In the genomic region with DNA sequence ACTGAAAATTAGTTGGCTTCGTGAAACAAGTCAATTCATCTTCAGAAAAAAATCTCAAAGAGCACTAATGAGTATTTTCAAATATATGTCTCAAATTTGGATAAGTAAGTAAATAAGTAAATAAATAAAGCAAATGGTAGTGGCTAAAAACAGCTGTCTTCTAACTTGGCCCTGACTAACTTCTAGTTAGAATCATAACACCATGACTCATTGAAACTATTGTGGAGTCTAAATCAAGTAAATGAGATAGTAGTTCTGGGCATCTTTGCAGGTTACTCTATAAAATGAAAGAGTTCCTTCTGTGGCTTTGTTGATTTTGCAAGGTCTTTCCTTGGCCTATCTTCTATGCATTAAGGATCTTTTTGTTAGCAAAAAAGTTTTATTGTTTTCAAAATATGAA, we compare ENCODE assay signal across 19 cellular contexts.
"Had no signal": no experiment of that assay in that cellular context is flagged by ENCODE, and none has a peak within 500 bp of the region (broad histone marks: within the 10 kb centered on the region; RNA-seq: fewer than 3 reads in every experiment).

No MANE protein-coding gene starts in this region.

- H3K27me3 ChIP-seq: colonic mucosa, neural progenitor cell, ovary, sigmoid colon, upper lobe of right lung had no signal

- ATAC-seq: activated naive CD8-positive, alpha-beta T cell treated with anti-CD3 and anti-CD28 coated beads, Interleukin-2, amount 50 U/mL, for 24 hours; SK-N-SH treated with all-trans-retinoic acid at 6 μM for 48 hours; stimulated activated effector memory CD8-positive, alpha-beta T cell treated with anti-CD3 and anti-CD28 coated beads, Interleukin-12 subunit alpha, Interleukin-12 subunit beta, amount 100 ng/mL, for 72 hours; upper lobe of right lung had no signal

- H3K9ac ChIP-seq: neural progenitor cell had no signal

- H2AFZ ChIP-seq: neural progenitor cell had no signal

- H3K4me2 ChIP-seq: neural progenitor cell had no signal

- H3K36me3 Mint-ChIP-seq: mesothelial cell of epicardium; neural progenitor cell; stimulated activated effector memory CD8-positive, alpha-beta T cell treated with anti-CD3 and anti-CD28 coated beads, Interleukin-12 subunit alpha, Interleukin-12 subunit beta, amount 100 ng/mL, for 72 hours had no signal

- H3K4me3 Mint-ChIP-seq: activated naive CD4-positive, alpha-beta T cell treated with anti-CD3 and anti-CD28 coated beads for 36 hours; activated naive CD8-positive, alpha-beta T cell treated with anti-CD3 and anti-CD28 coated beads, Interleukin-2, amount 50 U/mL, for 24 hours; mesothelial cell of epicardium; neural progenitor cell; stimulated activated effector memory CD8-positive, alpha-beta T cell treated with anti-CD3 and anti-CD28 coated beads, Interleukin-12 subunit alpha, Interleukin-12 subunit beta, amount 100 ng/mL, for 72 hours had no signal

- H3K4me1 Mint-ChIP-seq: activated naive CD8-positive, alpha-beta T cell treated with anti-CD3 and anti-CD28 coated beads, Interleukin-2, amount 50 U/mL, for 24 hours; stimulated activated effector memory CD8-positive, alpha-beta T cell treated with anti-CD3 and anti-CD28 coated beads, Interleukin-12 subunit alpha, Interleukin-12 subunit beta, amount 100 ng/mL, for 72 hours had no signal

- H3K9me3 ChIP-seq: colonic mucosa, ovary, sigmoid colon, thoracic aorta, upper lobe of right lung had no signal

- H3K4me3 ChIP-seq: colonic mucosa, lung, neural progenitor cell, ovary, sigmoid colon, thoracic aorta, upper lobe of right lung had no signal

- H3K27me3 Mint-ChIP-seq: activated naive CD8-positive, alpha-beta T cell treated with anti-CD3 and anti-CD28 coated beads, Interleukin-2, amount 50 U/mL, for 24 hours had no signal

- H3K9me3 Mint-ChIP-seq: activated naive CD4-positive, alpha-beta T cell treated with anti-CD3 and anti-CD28 coated beads for 36 hours; activated naive CD8-positive, alpha-beta T cell treated with anti-CD3 and anti-CD28 coated beads, Interleukin-2, amount 50 U/mL, for 24 hours; mesothelial cell of epicardium; neural progenitor cell had no signal

- DNase-seq: activated CD4-positive, CD25-positive, alpha-beta regulatory T cell treated with anti-CD3 and anti-CD28 coated beads, Interleukin-2, amount 50 U/mL, for 72 hours; activated naive CD4-positive, alpha-beta T cell treated with anti-CD3 and anti-CD28 coated beads for 36 hours; activated naive CD8-positive, alpha-beta T cell treated with anti-CD3 and anti-CD28 coated beads, Interleukin-2, amount 50 U/mL, for 24 hours; activated T-cell treated with anti-CD3 and anti-CD28 coated beads for 4 hours; colonic mucosa; effector CD8-positive, alpha-beta T cell; hypothalamus; ovary; sigmoid colon; stimulated activated CD4-positive, alpha-beta T cell treated with anti-CD3 and anti-CD28 coated beads, Interleukin-12 subunit alpha, Interleukin-12 subunit beta, amount 100 ng/mL, for 4 hours; T-helper 1 cell; T1000; upper lobe of right lung had no signal

- H3K36me3 ChIP-seq: colonic mucosa, neural progenitor cell, ovary, sigmoid colon, thoracic aorta, upper lobe of right lung had no signal

- H3K27ac ChIP-seq: colonic mucosa, neural progenitor cell, ovary, thoracic aorta, upper lobe of right lung had no signal

- H3K27ac Mint-ChIP-seq: activated naive CD4-positive, alpha-beta T cell treated with anti-CD3 and anti-CD28 coated beads for 36 hours; activated naive CD8-positive, alpha-beta T cell treated with anti-CD3 and anti-CD28 coated beads, Interleukin-2, amount 50 U/mL, for 24 hours; mesothelial cell of epicardium; neural progenitor cell; stimulated activated effector memory CD8-positive, alpha-beta T cell treated with anti-CD3 and anti-CD28 coated beads, Interleukin-12 subunit alpha, Interleukin-12 subunit beta, amount 100 ng/mL, for 72 hours had no signal

- H3K4me1 ChIP-seq: colonic mucosa, neural progenitor cell, upper lobe of right lung had no signal
